ENCODE assay signal across 12 cellular contexts in the genomic region with DNA sequence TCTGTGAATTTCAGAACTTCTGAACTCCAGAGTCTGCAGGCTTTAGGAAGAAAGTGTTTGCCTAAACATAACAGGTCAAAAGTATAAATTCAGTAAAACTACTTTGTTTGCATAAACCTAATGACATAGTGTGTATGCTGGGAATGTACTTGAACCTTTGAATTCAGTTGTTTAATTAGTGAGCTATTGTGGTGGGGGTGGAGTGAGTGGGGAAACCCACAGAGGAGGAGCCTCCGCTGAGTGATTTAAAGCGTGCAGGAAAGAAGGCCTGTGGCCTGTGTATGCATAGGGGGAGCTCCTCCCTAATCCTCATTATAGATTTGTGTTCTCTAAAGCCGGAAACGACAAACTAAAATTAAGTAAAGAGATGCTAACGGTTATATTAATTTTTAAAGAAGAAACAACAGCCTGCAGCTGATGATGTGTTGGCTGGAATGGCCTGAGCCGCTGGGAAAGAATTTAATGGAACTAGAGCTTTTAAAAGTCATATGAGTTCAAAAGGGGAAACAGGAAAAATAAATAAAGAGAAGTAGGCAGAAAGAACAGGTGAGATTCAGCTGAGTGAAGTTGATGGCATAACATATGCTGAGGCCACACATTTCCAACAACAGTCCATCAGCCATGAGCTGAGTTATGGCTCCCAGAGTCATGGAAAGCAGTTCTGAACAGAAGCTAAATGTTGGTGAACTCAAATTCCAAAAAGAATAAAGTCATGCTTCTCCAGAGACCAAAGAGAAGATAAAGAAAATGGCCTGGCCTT.
DNase-seq lines count a peak whose midpoint lies in the region; ATAC-seq and TF ChIP-seq lines count a peak whose summit lies in the region.
"Had no signal": no experiment of that assay in that cellular context is flagged by ENCODE, and none has a peak within 500 bp of the region (broad histone marks: within the 10 kb centered on the region; RNA-seq: fewer than 3 reads in every experiment).

No MANE protein-coding gene starts in this region.

- no peak overlapping the region for H3K4me3 ChIP-seq in GM06990 (replicated peaks; ENCODE audit: low read depth, low read length)

- TF ChIP-seq CTCF in GM06990 (IDR thresholded peaks at IDR 0.05; ENCODE audit: insufficient read depth, low read length, poor library complexity, severe bottlenecking), result no peak

- peak; percentile 82 for ATAC-seq in GM19438 (IDR thresholded peaks at IDR 0.05; ENCODE audit: low read depth, unreplicated experiment)
- ATAC-seq in HG02981 (IDR thresholded peaks at IDR 0.05; ENCODE audit: unreplicated experiment), result peak; percentile 80

- no peaks in the 10 kb centered on the region for H3K36me3 ChIP-seq in GM06990 (ENCODE audit: control insufficient read depth, insufficient read depth, low read length)
- H3K36me3 ChIP-seq: BE2C had no signal

- H3K27me3 ChIP-seq in GM06990 (replicated peaks; ENCODE audit: control insufficient read depth, insufficient read depth, low read length), result no peaks in the 10 kb centered on the region
- H3K27me3 ChIP-seq: BE2C had no signal

- peak; percentile 40 for DNase-seq in GM06990 (ENCODE audit: extremely low read depth, insufficient read length)
- DNase-seq in NCI-H1436 treated with DMSO at 0.1 percent for 48 hours (lab: John Stamatoyannopoulos, UW), result peak; percentile 17
- no peak for DNase-seq in activated T-cell treated with anti-CD3 and anti-CD28 coated beads, Interleukin-2, amount 50 U/mL, for 1 hour
- DNase-seq in activated T-cell treated with anti-CD3 and anti-CD28 coated beads for 4 hours, result no peak
- DNase-seq in H4 (ENCODE audit: low spot score), result no peak
- no peak for DNase-seq in activated naive CD4-positive, alpha-beta T cell (lab: John Stamatoyannopoulos, UW)
- DNase-seq: activated naive CD4-positive, alpha-beta T cell treated with anti-CD3 and anti-CD28 coated beads, Interleukin-2, amount 50 U/mL, for 16 hours; BE2C; kidney; T-helper 9 cell had no signal

Comparison
In these comparisons a context has a peak if more than half of its experiments do, and no peak if none do; other contexts are left out.
1. DNase-seq: peak in GM06990 (single experiment) and NCI-H1436 treated with DMSO at 0.1 percent for 48 hours (single experiment); none in activated T-cell treated with anti-CD3 and anti-CD28 coated beads, Interleukin-2, amount 50 U/mL, for 1 hour (single experiment), activated T-cell treated with anti-CD3 and anti-CD28 coated beads for 4 hours (single experiment), H4 (single experiment) and activated naive CD4-positive, alpha-beta T cell (0 of 4).